In genomic region chr21:38495242-38495641, GRCh38 we compare ENCODE assay signal across 17 cellular contexts. TPM values are rescaled to one million over a fixed set of nuclear protein-coding genes. Genes with fewer than 3 reads are reported as not detected.
DNase-seq lines count a peak whose midpoint lies in the region; ATAC-seq and TF ChIP-seq lines count a peak whose summit lies in the region.
"Had no signal": no experiment of that assay in that cellular context is flagged by ENCODE, and none has a peak within 500 bp of the region (broad histone marks: within the 10 kb centered on the region; RNA-seq: fewer than 3 reads in every experiment).

No MANE protein-coding gene starts in this region.

- 34 to 48% (median 40%) methylated on average over 5 of the region's 5 CpGs for WGBS in adipose tissue, 3 donors
- 13 to 44% methylated on average over 5 of the region's 5 CpGs for WGBS in lung, 2 donors
- WGBS in stomach, 5 donors = 55 to 66% (median 62%) methylated on average over 5 of the region's 5 CpGs

- TF ChIP-seq CTCF in GM23338 (conservative IDR thresholded peaks at IDR 0.05; ENCODE audit: low read depth in 2 of 2) = no peak
- TF ChIP-seq CTCF in lung (IDR thresholded peaks at IDR 0.05; ENCODE audit: control extremely low read depth, extremely low read depth) = no peak
- no peak for TF ChIP-seq CTCF in stomach (IDR thresholded peaks at IDR 0.05)

- H3K4me1 Mint-ChIP-seq in GM23338 = peaks cover 46% of the 10 kb centered on the region

- H3K9me3 ChIP-seq in lung (ENCODE audit: control insufficient read depth in 2 of 2, insufficient read depth in 1 of 2, low read length in 1 of 2) (no peaks in the 10 kb centered on the region), stomach (no peaks in the 10 kb centered on the region)
- H3K9me3 ChIP-seq: MG63, SK-N-SH had no signal

- H3K4me3 ChIP-seq in GM23338 (no peak overlapping the region), lung (peak overlapping the region; percentile 35), stomach (peak overlapping the region; percentile 5 to 30 (median 18))
- H3K4me3 ChIP-seq: MG63 had no signal

- peak overlapping the region; percentile 63; the same call in 1 of the 2 replicates for H3K27ac Mint-ChIP-seq in GM23338
- H3K27ac Mint-ChIP-seq: naive thymus-derived CD8-positive, alpha-beta T cell; stimulated activated naive B cell treated with anti-CD40 and anti-IgM and Interleukin-4, amounts not matched to agents 10 μg/mL and 1 μg/mL and 100 μg/mL, for 72 hours had no signal

- no peak overlapping the region for H3K4me2 ChIP-seq in GM23338
- H3K4me2 ChIP-seq: SK-N-SH had no signal

- H3K27ac ChIP-seq in GM23338 (ENCODE audit: low read depth) = no peak overlapping the region
- peak overlapping the region; percentile 77 for H3K27ac ChIP-seq in adipose tissue (ENCODE audit: low read depth, low read length)
- peak overlapping the region in 1 of 2 donors; percentile 59 for H3K27ac ChIP-seq in lung (ENCODE audit: low read depth in 1 of 2, low read length in 1 of 2)
- peak overlapping the region in 4 of 5 donors; percentile 32 to 55 (median 39) for H3K27ac ChIP-seq in stomach

- DNase-seq in GM23338 (ENCODE audit: low spot score) = no peak
- DNase-seq in lung (ENCODE audit: low spot score) = no peak
- no peak for DNase-seq in stomach
- DNase-seq in glomerular visceral epithelial cell (ENCODE audit: extremely low spot score) = no peak
- DNase-seq in NCI-H2081 treated with DMSO at 0.1 percent for 48 hours (lab: John Stamatoyannopoulos, UW) = no peak
- no peak for DNase-seq in HuH-7.5 (ENCODE audit: low spot score)
- no peak for DNase-seq in NCI-H1092 treated with DMSO at 0.1 percent for 48 hours (lab: John Stamatoyannopoulos, UW)
- DNase-seq: activated CD4-positive, alpha-beta T cell treated with anti-CD3 and anti-CD28 coated beads, Interleukin-2, amount 50 U/mL, for 1 hour; activated naive CD4-positive, alpha-beta T cell; foreskin fibroblast; naive thymus-derived CD8-positive, alpha-beta T cell; NCI-H146; NCI-H226; SK-N-SH; stimulated activated naive B cell treated with anti-CD40 and anti-IgM and Interleukin-4, amounts not matched to agents 10 μg/mL and 1 μg/mL and 100 μg/mL, for 72 hours had no signal

- TF ChIP-seq EP300 in stomach (IDR thresholded peaks at IDR 0.05) = no peak

- no peak for TF ChIP-seq POLR2A in stomach (IDR thresholded peaks at IDR 0.05)

- H2AFZ ChIP-seq in GM23338 = no peak overlapping the region; the same call in 1 of the 2 replicates

- no peaks in the 10 kb centered on the region for H3K36me3 ChIP-seq in GM23338 (ENCODE audit: insufficient read depth)
- H3K36me3 ChIP-seq in lung (ENCODE audit: control insufficient read depth in 2 of 2, insufficient read depth in 2 of 2, low read length in 2 of 2) = no peaks in the 10 kb centered on the region
- H3K36me3 ChIP-seq in stomach = no peaks in the 10 kb centered on the region
- H3K36me3 ChIP-seq: MG63 had no signal

- H3K9me3 Mint-ChIP-seq in GM23338 = no peaks in the 10 kb centered on the region
- H3K9me3 Mint-ChIP-seq: naive thymus-derived CD8-positive, alpha-beta T cell; stimulated activated naive B cell treated with anti-CD40 and anti-IgM and Interleukin-4, amounts not matched to agents 10 μg/mL and 1 μg/mL and 100 μg/mL, for 72 hours had no signal

- H3K4me3 Mint-ChIP-seq in GM23338 = no peak overlapping the region
- H3K4me3 Mint-ChIP-seq: naive thymus-derived CD8-positive, alpha-beta T cell; stimulated activated naive B cell treated with anti-CD40 and anti-IgM and Interleukin-4, amounts not matched to agents 10 μg/mL and 1 μg/mL and 100 μg/mL, for 72 hours had no signal

- H3K4me1 ChIP-seq in GM23338 (ENCODE audit: insufficient read depth) = peaks cover 13% of the 10 kb centered on the region
- H3K4me1 ChIP-seq in lung (ENCODE audit: control insufficient read depth in 2 of 2, insufficient read depth in 2 of 2, low read length in 2 of 2) = no peaks in the 10 kb centered on the region
- H3K4me1 ChIP-seq in stomach = peaks cover 0 to 5% (median 0%) of the 10 kb centered on the region in 4 donors

- no peaks in the 10 kb centered on the region for H3K36me3 Mint-ChIP-seq in GM23338 (ENCODE audit: low read depth)
- H3K36me3 Mint-ChIP-seq: naive thymus-derived CD8-positive, alpha-beta T cell; stimulated activated naive B cell treated with anti-CD40 and anti-IgM and Interleukin-4, amounts not matched to agents 10 μg/mL and 1 μg/mL and 100 μg/mL, for 72 hours had no signal

- no peaks in the 10 kb centered on the region for H3K9me2 ChIP-seq in GM23338 (ENCODE audit: insufficient read depth)
- H3K9me2 ChIP-seq: SK-N-SH had no signal

- ATAC-seq in GM23338 = no peak
- no peak for ATAC-seq in lung (ENCODE audit: insufficient read depth, low FRiP score)
- ATAC-seq: naive thymus-derived CD8-positive, alpha-beta T cell; stimulated activated naive B cell treated with anti-CD40 and anti-IgM and Interleukin-4, amounts not matched to agents 10 μg/mL and 1 μg/mL and 100 μg/mL, for 72 hours had no signal

- intact Hi-C loops in stomach (cut with DNase I; ENCODE audit: low total_unique reads) = no loop called here

- H4K20me1 ChIP-seq in GM23338 (replicated peaks; ENCODE audit: insufficient read depth) = no peaks in the 10 kb centered on the region

- no peaks in the 10 kb centered on the region for H3K79me2 ChIP-seq in GM23338 (replicated peaks; ENCODE audit: insufficient read depth)

- H3K27me3 ChIP-seq in GM23338 (ENCODE audit: insufficient read depth) (no peaks in the 10 kb centered on the region), lung (ENCODE audit: control insufficient read depth, insufficient read depth) (no peaks in the 10 kb centered on the region), stomach (peaks cover 0 to 15% (median 0%) of the 10 kb centered on the region in 3 donors)
- H3K27me3 ChIP-seq: MG63 had no signal

- H3K27me3 Mint-ChIP-seq in GM23338 (ENCODE audit: insufficient read depth, low read depth, poor library complexity) = peaks cover 2% of the 10 kb centered on the region

- H3F3A ChIP-seq in GM23338 (replicated peaks; ENCODE audit: low read depth) = no peaks in the 10 kb centered on the region

TF ChIP-seq in GM23338, 12 proteins besides CTCF, POLR2A, EP300 and RAD21 (continues in another document):
- TF ChIP-seq JUNB (IDR thresholded peaks at IDR 0.05; ENCODE audit: unreplicated experiment) (no peak), STAT1 (IDR thresholded peaks at IDR 0.05; ENCODE audit: unreplicated experiment) (no peak), EZH2phosphoT487 (IDR thresholded peaks at IDR 0.05; ENCODE audit: unreplicated experiment) (no peak), POLR2AphosphoS5 (IDR thresholded peaks at IDR 0.05; ENCODE audit: low read depth) (no peak), ZNF331 (CRISPR knock-in tag; IDR thresholded peaks at IDR 0.05; ENCODE audit: low read depth) (no peak)
- TF ChIP-seq, protein P1, sequence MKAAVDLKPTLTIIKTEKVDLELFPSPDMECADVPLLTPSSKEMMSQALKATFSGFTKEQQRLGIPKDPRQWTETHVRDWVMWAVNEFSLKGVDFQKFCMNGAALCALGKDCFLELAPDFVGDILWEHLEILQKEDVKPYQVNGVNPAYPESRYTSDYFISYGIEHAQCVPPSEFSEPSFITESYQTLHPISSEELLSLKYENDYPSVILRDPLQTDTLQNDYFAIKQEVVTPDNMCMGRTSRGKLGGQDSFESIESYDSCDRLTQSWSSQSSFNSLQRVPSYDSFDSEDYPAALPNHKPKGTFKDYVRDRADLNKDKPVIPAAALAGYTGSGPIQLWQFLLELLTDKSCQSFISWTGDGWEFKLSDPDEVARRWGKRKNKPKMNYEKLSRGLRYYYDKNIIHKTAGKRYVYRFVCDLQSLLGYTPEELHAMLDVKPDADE (IDR thresholded peaks at IDR 0.05) = no peak

RNA-seq across cellular contexts. Expression of gene ERG, which starts 3.0 kb away (rescaled TPM):
- 0.14 and 1.0 TPM in 2 replicates for total RNA-seq in GM23338 (2014; rRNA removed; shearing (Covaris generic))
- 0.44 and 0.47 TPM in 2 replicates for polyA plus RNA-seq in GM23338 (2016; fragmentation: Nextera tagmentation; extraction: Ambion mirVana)
- polyA plus RNA-seq in adipose tissue = 10 to 100 TPM in 2 of 3 donors, 1 to 10 TPM in 1; 2.5 to 20.6 (median 19.6) TPM
- total RNA-seq in lung = 10 to 100 TPM; 26.1 to 30.3 TPM
- 10 to 100 TPM in 1 of 2 donors, 1 to 10 TPM in 1; 8.6 to 15.9 TPM for polyA plus RNA-seq in lung
- 10 to 100 TPM in 1 of 5 donors, 1 to 10 TPM in 2, under 1 TPM in 1, not detected in 1; 0.58 to 14.5 (median 7.1) TPM for total RNA-seq in stomach
- 1 to 10 TPM; 2.7 to 5.5 (median 3.8) TPM for polyA plus RNA-seq in stomach
- total RNA-seq: naive thymus-derived CD8-positive, alpha-beta T cell had no signal
- polyA plus RNA-seq: naive thymus-derived CD8-positive, alpha-beta T cell; SK-N-SH had no signal
